Comparison of ENCODE assay signal across 8 cellular contexts in genomic region chr6:44002071-44002590, GRCh38.
DNase-seq lines count a peak whose midpoint lies in the region; ATAC-seq and TF ChIP-seq lines count a peak whose summit lies in the region.

No MANE protein-coding gene starts in this region.

- H3K27me3 Mint-ChIP-seq in T-helper 1 cell treated with Interleukin-12 subunit alpha and Interleukin-12 subunit beta and Interleukin-4 antibody, amounts not matched to agents 30 μg/mL and 1 μg/mL, for 36 hours (ENCODE audit: low read depth): peaks cover 48% of the 10 kb centered on the region
- peaks cover 50% of the 10 kb centered on the region for H3K27me3 Mint-ChIP-seq in T-helper 17 cell

- H3K4me3 ChIP-seq in sigmoid colon: peak overlapping the region; percentile 6 to 46 (median 40)

- TF ChIP-seq POLR2A in sigmoid colon (IDR thresholded peaks at IDR 0.05): no peak

- H3K27me3 ChIP-seq in foreskin keratinocyte (peaks cover 26% of the 10 kb centered on the region), sigmoid colon (peaks cover 4 to 27% (median 20%) of the 10 kb centered on the region in 3 donors)

- no peak overlapping the region for H3K27ac Mint-ChIP-seq in T-helper 1 cell treated with Interleukin-12 subunit alpha and Interleukin-12 subunit beta and Interleukin-4 antibody, amounts not matched to agents 30 μg/mL and 1 μg/mL, for 36 hours
- no peak overlapping the region for H3K27ac Mint-ChIP-seq in T-helper 17 cell

- H3K9me3 ChIP-seq in T-helper 17 cell (ENCODE audit: control insufficient read depth, low read length, poor library complexity, severe bottlenecking): no peaks in the 10 kb centered on the region
- H3K9me3 ChIP-seq in sigmoid colon: no peaks in the 10 kb centered on the region

- peak overlapping the region; percentile 31 for H3K4me3 Mint-ChIP-seq in T-helper 1 cell treated with Interleukin-12 subunit alpha and Interleukin-12 subunit beta and Interleukin-4 antibody, amounts not matched to agents 30 μg/mL and 1 μg/mL, for 36 hours
- H3K4me3 Mint-ChIP-seq in T-helper 17 cell: peak overlapping the region; percentile 76

- H3K9me3 Mint-ChIP-seq in T-helper 1 cell treated with Interleukin-12 subunit alpha and Interleukin-12 subunit beta and Interleukin-4 antibody, amounts not matched to agents 30 μg/mL and 1 μg/mL, for 36 hours: no peaks in the 10 kb centered on the region

- ATAC-seq in T-helper 17 cell (peak; percentile 54), foreskin keratinocyte (peak; percentile 21), GM18511 (IDR thresholded peaks at IDR 0.05; ENCODE audit: unreplicated experiment) (no peak)

- no peaks in the 10 kb centered on the region for H3K36me3 ChIP-seq in sigmoid colon

- no peaks in the 10 kb centered on the region for H3K36me3 Mint-ChIP-seq in T-helper 1 cell treated with Interleukin-12 subunit alpha and Interleukin-12 subunit beta and Interleukin-4 antibody, amounts not matched to agents 30 μg/mL and 1 μg/mL, for 36 hours (ENCODE audit: low read depth)
- no peaks in the 10 kb centered on the region for H3K36me3 Mint-ChIP-seq in T-helper 17 cell (ENCODE audit: low read depth)

- peaks cover 20% of the 10 kb centered on the region for H3K4me1 ChIP-seq in foreskin keratinocyte
- peaks cover 0 to 23% (median 14%) of the 10 kb centered on the region in 4 donors for H3K4me1 ChIP-seq in sigmoid colon

- WGBS in sigmoid colon, 2 donors: 5 to 8% methylated on average over 37 of the region's 37 CpGs

- no peak for TF ChIP-seq EP300 in sigmoid colon (IDR thresholded peaks at IDR 0.05)

- peak overlapping the region; percentile 36 for H3K27ac ChIP-seq in foreskin keratinocyte
- peak overlapping the region in 1 of 4 donors; percentile 19 for H3K27ac ChIP-seq in sigmoid colon

- intact Hi-C loops in sigmoid colon (cut with DNase I): loop anchor here (5.0 kb wide), 2 partner anchors 75 to 230 kb away; partner anchors contain the start of gene VEGFA

- H3K4me1 Mint-ChIP-seq in T-helper 1 cell treated with Interleukin-12 subunit alpha and Interleukin-12 subunit beta and Interleukin-4 antibody, amounts not matched to agents 30 μg/mL and 1 μg/mL, for 36 hours (ENCODE audit: low read depth): peaks cover 11% of the 10 kb centered on the region
- peaks cover 8% of the 10 kb centered on the region for H3K4me1 Mint-ChIP-seq in T-helper 17 cell

- DNase-seq in T-helper 1 cell (no peak), T-helper 17 cell (no peak), foreskin keratinocyte (no peak), sigmoid colon (no peak), putamen (ENCODE audit: low spot score) (no peak)
- no peak for DNase-seq in NK-92 treated with Interleukin-12 subunit alpha and Interleukin-12 subunit beta, amount 100 ng/mL, for 24 hours (lab: John Stamatoyannopoulos, UW)

- TF ChIP-seq CTCF in foreskin keratinocyte (conservative IDR thresholded peaks at IDR 0.05) (no peak), sigmoid colon (IDR thresholded peaks at IDR 0.05) (no peak)
